ENCODE assay signal across 9 cellular contexts in the genomic region with DNA sequence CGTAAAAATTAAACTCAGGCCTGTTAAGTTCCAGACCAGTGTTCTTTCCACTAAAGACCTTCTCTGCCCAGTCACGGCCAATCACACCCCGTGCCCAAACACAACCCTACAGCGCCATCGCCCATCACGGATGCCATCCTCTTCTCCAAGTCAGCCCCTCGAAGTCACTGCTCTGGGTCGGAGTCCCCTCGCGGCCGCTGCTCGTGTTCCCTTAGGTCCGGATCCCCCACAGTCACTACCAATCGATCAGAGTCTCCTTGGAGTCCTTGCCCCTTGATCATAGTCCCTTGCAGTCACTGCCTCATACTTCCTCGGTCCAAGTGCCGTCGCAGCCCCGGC. TPM values are rescaled to one million over a fixed set of nuclear protein-coding genes. Genes with fewer than 3 reads are reported as not detected.
DNase-seq lines count a peak whose midpoint lies in the region; FAIRE-seq and TF ChIP-seq lines count a peak whose summit lies in the region.
"Had no signal": no experiment of that assay in that cellular context is flagged by ENCODE, and none has a peak within 500 bp of the region (broad histone marks: within the 10 kb centered on the region; RNA-seq: fewer than 3 reads in every experiment).

No MANE protein-coding gene starts in this region.

- POLR2A ChIA-PET in PC-9 (lab: Charles Lee; ENCODE audit: unreplicated experiment), result interaction anchor here (0.6 to 0.8 kb wide), 2 partner anchors 21 to 51 kb away, joined by 3 to 5 read pairs; partner anchors contain the start of gene TM4SF19

- peaks cover 7% of the 10 kb centered on the region; the same call in 1 of the 2 replicates for H3K79me2 ChIP-seq in H9 (ENCODE audit: insufficient read depth, low read length)
- peaks cover 63% of the 10 kb centered on the region for H3K79me2 ChIP-seq in PC-9 (ENCODE audit: low read depth)

- no peak overlapping the region for H3K56ac ChIP-seq in H9 (ENCODE audit: insufficient read length, low read depth, low read length)

- H3K36me3 Mint-ChIP-seq in Calu3 (ENCODE audit: insufficient read depth, unreplicated experiment), result peaks cover 22% of the 10 kb centered on the region
- H3K36me3 Mint-ChIP-seq in H9 (ENCODE audit: insufficient read depth in 1 of 3, low read depth in 3 of 3), result no peaks in the 10 kb centered on the region

- H3K4me3 ChIP-seq in PC-9 (peak overlapping the region; percentile 71), breast epithelium (peak overlapping the region; percentile 68 to 91 (median 79))

- H3K27ac Mint-ChIP-seq in Calu3 (ENCODE audit: unreplicated experiment), result peak overlapping the region; percentile 97
- peak overlapping the region; percentile 95 to 99 (median 98) for H3K27ac Mint-ChIP-seq in H9

- peaks cover 3% of the 10 kb centered on the region for H3K23me2 ChIP-seq in H9 (ENCODE audit: insufficient read length, low read depth, low read length, poor library complexity, severe bottlenecking)

- intact Hi-C loops in Calu3 (cut with micrococcal nuclease; ENCODE audit: unreplicated experiment) (no loop called here), PC-9 (cut with micrococcal nuclease; ENCODE audit: unreplicated experiment) (loop anchor here (1.0 kb wide), 1 partner anchor 19 kb away; no protein-coding TSS in a partner anchor), breast epithelium (cut with DNase I; ENCODE audit: low total_unique reads) (no loop called here)

- no peak for FAIRE-seq in D721Med (lab: Jason Lieb, UNC)

- H3K79me1 ChIP-seq in H9 (ENCODE audit: insufficient read depth, low read depth, low read length, poor library complexity, severe bottlenecking), result no peaks in the 10 kb centered on the region

- H3K9me3 Mint-ChIP-seq in Calu3 (ENCODE audit: low read depth, unreplicated experiment), result no peaks in the 10 kb centered on the region
- H3K9me3 Mint-ChIP-seq in H9, result no peaks in the 10 kb centered on the region; a peak in 1 of 5 replicates

- H3K4ac ChIP-seq in H9 (ENCODE audit: low read depth, low read length), result no peak overlapping the region

- TF ChIP-seq CTCF in Calu3 (IDR thresholded peaks at IDR 0.05; ENCODE audit: unreplicated experiment) (no peak), H9 (conservative IDR thresholded peaks at IDR 0.05) (no peak), PC-9 (conservative IDR thresholded peaks at IDR 0.05) (no peak), breast epithelium (IDR thresholded peaks at IDR 0.05) (no peak), D721Med (IDR thresholded peaks at IDR 0.05; ENCODE audit: insufficient read depth, missing control alignments) (no peak)

- no peak overlapping the region for H2BK15ac ChIP-seq in H9 (ENCODE audit: low read depth, low read length)

- H3K18ac ChIP-seq in H9 (ENCODE audit: insufficient read length, low read depth, low read length), result no peak overlapping the region

- WGBS in H9 (ENCODE audit: extremely low coverage, insufficient read length, low lambda C conversion rate), result no CpG with 5 or more reads among the region's 18 CpGs

- no peak overlapping the region for H4K91ac ChIP-seq in H9 (ENCODE audit: insufficient read length, low read depth, low read length)

- no peaks in the 10 kb centered on the region for H3K9me3 ChIP-seq in H9 (ENCODE audit: control insufficient read depth, low read depth, low read length)
- no peaks in the 10 kb centered on the region for H3K9me3 ChIP-seq in PC-9 (ENCODE audit: insufficient read depth, low read depth)
- no peaks in the 10 kb centered on the region for H3K9me3 ChIP-seq in breast epithelium

- no peak for DNase-seq in Calu3
- no peak for DNase-seq in H9
- no peak for DNase-seq in PC-9
- DNase-seq in breast epithelium (ENCODE audit: low spot score in 2 of 2), result no peak
- DNase-seq in left kidney (ENCODE audit: low read depth, low spot score), result peak; percentile 57
- DNase-seq in stimulated activated CD8-positive, alpha-beta memory T cell treated with anti-CD3 and anti-CD28 coated beads, Interleukin-12 subunit alpha, Interleukin-12 subunit beta, amount 100 ng/mL, for 24 hours (ENCODE audit: extremely low read depth), result peak; percentile 5
- no peak for DNase-seq in D721Med (ENCODE audit: insufficient read length, low spot score)
- DNase-seq in HT-29 (ENCODE audit: low spot score), result no peak

- peak overlapping the region; percentile 5; the same call in 1 of the 2 replicates for H3K14ac ChIP-seq in H9 (ENCODE audit: insufficient read depth, low read length)

- TF ChIP-seq POLR2A in breast epithelium (IDR thresholded peaks at IDR 0.05), result no peak

- no peak overlapping the region for H2BK12ac ChIP-seq in H9 (ENCODE audit: insufficient read length, low read depth, low read length)

- no peak overlapping the region for H3T11ph ChIP-seq in H9 (ENCODE audit: low read length)

- H3F3A ChIP-seq in PC-9 (ENCODE audit: insufficient read depth, low read depth), result peaks cover 27% of the 10 kb centered on the region; the same call in 1 of the 2 replicates

- H2BK120ac ChIP-seq in H9 (ENCODE audit: low read depth, low read length, poor library complexity, severe bottlenecking), result no peak overlapping the region

- H3K4me1 Mint-ChIP-seq in Calu3 (ENCODE audit: low read depth, unreplicated experiment), result peaks cover 13% of the 10 kb centered on the region
- H3K4me1 Mint-ChIP-seq in H9, result peaks cover 20 to 30% of the 10 kb centered on the region in 2 experiments

- H3K23ac ChIP-seq in H9 (ENCODE audit: insufficient read length, low read depth, low read length), result no peak overlapping the region

- H3K9me2 ChIP-seq in PC-9 (ENCODE audit: insufficient read depth), result no peaks in the 10 kb centered on the region

- H4K8ac ChIP-seq in H9 (replicated peaks; ENCODE audit: insufficient read length, low read depth, low read length), result no peak overlapping the region

- H2AFZ ChIP-seq in H9 (ENCODE audit: low read length) (no peak overlapping the region), PC-9 (peak overlapping the region; percentile 93)

- H3K36me3 ChIP-seq in PC-9 (ENCODE audit: low read depth), result no peaks in the 10 kb centered on the region
- H3K36me3 ChIP-seq in breast epithelium, result no peaks in the 10 kb centered on the region

- H3K27ac ChIP-seq in H9 (ENCODE audit: insufficient read length, low read depth, low read length) (no peak overlapping the region), PC-9 (peak overlapping the region; percentile 81), breast epithelium (peak overlapping the region; percentile 87 to 96)

- H3K4me1 ChIP-seq in H9 (ENCODE audit: insufficient read depth, low read length) (peaks cover 3% of the 10 kb centered on the region), PC-9 (replicated peaks; ENCODE audit: insufficient read depth) (peaks cover 19% of the 10 kb centered on the region), breast epithelium (peaks cover 0 to 4% of the 10 kb centered on the region in 2 donors)

- no peak overlapping the region for H2AK5ac ChIP-seq in H9 (ENCODE audit: insufficient read length, low read length)

- H4K20me1 ChIP-seq in H9 (ENCODE audit: control insufficient read depth, insufficient read depth, insufficient read length) (no peaks in the 10 kb centered on the region), PC-9 (ENCODE audit: insufficient read depth) (no peaks in the 10 kb centered on the region)

- H3K4me2 ChIP-seq in H9 (ENCODE audit: insufficient read depth, insufficient read length, low read length), result peak overlapping the region; percentile 69
- peak overlapping the region; percentile 82 for H3K4me2 ChIP-seq in PC-9

- H2BK20ac ChIP-seq in H9 (ENCODE audit: low read depth, low read length, poor library complexity, severe bottlenecking), result no peak overlapping the region

- H3K4me3 Mint-ChIP-seq in Calu3 (ENCODE audit: low read depth, unreplicated experiment) (peak overlapping the region; percentile 97), H9 (peak overlapping the region; percentile 98 to 99)

- H4K5ac ChIP-seq in H9 (ENCODE audit: insufficient read length, low read depth, low read length), result no peak overlapping the region

- no peaks in the 10 kb centered on the region for H3K27me3 Mint-ChIP-seq in Calu3 (ENCODE audit: unreplicated experiment)
- no peaks in the 10 kb centered on the region for H3K27me3 Mint-ChIP-seq in H9 (ENCODE audit: low read depth)

- H3K9ac ChIP-seq in H9 (ENCODE audit: extremely low read depth, insufficient read length, low read length), result peak overlapping the region; percentile 74

- H3K27me3 ChIP-seq in H9 (ENCODE audit: insufficient read depth, low read length) (no peaks in the 10 kb centered on the region), PC-9 (ENCODE audit: insufficient read depth, low read depth) (no peaks in the 10 kb centered on the region), breast epithelium (no peaks in the 10 kb centered on the region)

- CTCF ChIA-PET in Calu3 (lab: Charles Lee) (no interaction called here), PC-9 (lab: Charles Lee) (interaction anchor here (0.6 kb wide), 1 partner anchor 160 kb away, joined by 4 read pairs; no protein-coding TSS in a partner anchor)

- BruUV-seq in Calu3 (replicated peaks; lab: Mats Ljungman, UMichigan), result no TSS peak
- BruUV-seq in PC-9 (replicated peaks; lab: Mats Ljungman, UMichigan), result no TSS peak

- no peak overlapping the region for H2BK5ac ChIP-seq in H9 (ENCODE audit: insufficient read length, low read length)

RNA-seq across cellular contexts. Expression of gene PCYT1A, which starts 0.5 kb away (rescaled TPM):
- total RNA-seq in Calu3 (2022) (47.0 and 50.0 TPM in 2 replicates), H9 (2021) (30.9 and 31.6 TPM in 2 replicates), PC-9 (2021) (74.4 and 91.2 TPM in 2 replicates), breast epithelium (10 to 100 TPM; 55.9 to 92.0 (median 56.4) TPM)
- total RNA-seq in HT-29 (2014; rRNA removed; shearing (Covaris generic)), result 30.6 and 51.8 TPM in 2 replicates

RNA-seq across cellular contexts. Expression of gene DYNLT2B, which starts 31.0 kb away (rescaled TPM):
- 7.8 and 10.8 TPM in 2 replicates for total RNA-seq in Calu3 (2022)
- 12.4 and 14.1 TPM in 2 replicates for total RNA-seq in H9 (2021)
- total RNA-seq in PC-9 (2021), result 5.1 and 5.3 TPM in 2 replicates
- total RNA-seq in breast epithelium, result 10 to 100 TPM in 2 of 3 donors, 1 to 10 TPM in 1; 8.5 to 14.9 (median 14.1) TPM
- total RNA-seq in HT-29 (2014; rRNA removed; shearing (Covaris generic)), result 11.1 and 15.5 TPM in 2 replicates

RNA-seq across cellular contexts. Expression of gene TM4SF19, which starts 51.2 kb away (rescaled TPM):
- not detected in 2 replicates for total RNA-seq in Calu3 (2022)
- not detected in 2 replicates for total RNA-seq in H9 (2021)
- total RNA-seq in PC-9 (2021), result 50.1 and 74.8 TPM in 2 replicates
- total RNA-seq in breast epithelium, result 1 to 10 TPM in 2 of 3 donors, not detected in 1; 1.4 to 2.8 TPM
- not detected in 2 replicates for total RNA-seq in HT-29 (2014; rRNA removed; shearing (Covaris generic))
- total RNA-seq: T-helper 1 cell treated with Interleukin-12 subunit alpha and Interleukin-12 subunit beta and Interleukin-4 antibody, amounts not matched to agents 30 ng/mL and 1 ng/mL, for 36 hours had no signal

Comparison
In these comparisons a context has a peak if more than half of its experiments do, and no peak if none do; other contexts are left out.
1. DNase-seq: peak in left kidney (single experiment) and stimulated activated CD8-positive, alpha-beta memory T cell treated with anti-CD3 and anti-CD28 coated beads, Interleukin-12 subunit alpha, Interleukin-12 subunit beta, amount 100 ng/mL, for 24 hours (single experiment); none in Calu3 (single experiment), H9 (single experiment), PC-9 (0 of 2), breast epithelium (0 of 2), D721Med (single experiment) and HT-29 (single experiment).
2. RNA of gene TM4SF19, which starts 51.2 kb away (total RNA-seq): 50.1 to 74.8 TPM in PC-9; 1.4 to 2.8 TPM in breast epithelium, not detected in Calu3, not detected in H9 and not detected in HT-29; every median in the first group is over 10 times any median in the second.